20 cellular contexts compared by ENCODE assay signal in genomic region chr3:29554584-29554983, GRCh38.
"Had no signal": no experiment of that assay in that cellular context is flagged by ENCODE, and none has a peak within 500 bp of the region (broad histone marks: within the 10 kb centered on the region; RNA-seq: fewer than 3 reads in every experiment).

No MANE protein-coding gene starts in this region.

- H3K4me1 ChIP-seq: vagina had no signal

- H3K9me3 ChIP-seq: esophagus muscularis mucosa, gastrocnemius medialis, heart right ventricle, ovary, right atrium auricular region, sigmoid colon, testis, tibial nerve, upper lobe of right lung, vagina had no signal

- H3K4me3 Mint-ChIP-seq: natural killer cell; neural crest cell; stimulated activated naive CD8-positive, alpha-beta T cell treated with anti-CD3 and anti-CD28 coated beads, Interleukin-15, Interleukin-2, amounts not matched to agents 100 ng/mL and 50 ng/mL, for 24 hours had no signal

- ATAC-seq: gastrocnemius medialis, natural killer cell, upper lobe of right lung had no signal

- H3K4me3 ChIP-seq: esophagus muscularis mucosa, gastrocnemius medialis, heart right ventricle, ovary, right atrium auricular region, sigmoid colon, skin epidermis, testis, tibial nerve, upper lobe of right lung, vagina had no signal

- H3K27ac ChIP-seq: epithelial cell of prostate, esophagus muscularis mucosa, gastrocnemius medialis, heart right ventricle, ovary, right atrium auricular region, sigmoid colon, skin epidermis, testis, tibial nerve, upper lobe of right lung, vagina had no signal

- DNase-seq: cortex of kidney; effector memory CD4-positive, alpha-beta T cell; gastrocnemius medialis; heart right ventricle; hypothalamus; kidney glomerular epithelial cell; natural killer cell; ovary; sigmoid colon; stimulated activated CD4-positive, alpha-beta T cell treated with anti-CD3 and anti-CD28 coated beads, Interleukin-2, amount 100 ng/mL, for 48 hours; testis; upper lobe of right lung had no signal

- H3K27me3 ChIP-seq: esophagus muscularis mucosa, gastrocnemius medialis, heart right ventricle, ovary, right atrium auricular region, sigmoid colon, testis, tibial nerve, upper lobe of right lung, vagina had no signal

- H3K27ac Mint-ChIP-seq: natural killer cell; stimulated activated naive CD8-positive, alpha-beta T cell treated with anti-CD3 and anti-CD28 coated beads, Interleukin-15, Interleukin-2, amounts not matched to agents 100 ng/mL and 50 ng/mL, for 24 hours had no signal

- H3K4me1 Mint-ChIP-seq: natural killer cell had no signal

- H3K9me3 Mint-ChIP-seq: neural crest cell; stimulated activated naive CD8-positive, alpha-beta T cell treated with anti-CD3 and anti-CD28 coated beads, Interleukin-15, Interleukin-2, amounts not matched to agents 100 ng/mL and 50 ng/mL, for 24 hours had no signal

- H3K36me3 ChIP-seq: esophagus muscularis mucosa, ovary, right atrium auricular region, sigmoid colon, upper lobe of right lung, vagina had no signal
